ENCODE assay signal across 8 cellular contexts in genomic region chr15:21718779-21719178, GRCh38.
DNase-seq lines count a peak whose midpoint lies in the region; ATAC-seq and TF ChIP-seq lines count a peak whose summit lies in the region.
"Not testable (repeated sequence)": the region's sequence is repeated elsewhere in the genome, so short reads cannot be mapped to it uniquely, and the experiment has no call there.

No MANE protein-coding gene starts in this region.

- not testable (repeated sequence) for H3K27ac ChIP-seq in CD4-positive, alpha-beta T cell (ENCODE audit: low read depth, low read length)

- H3K27ac Mint-ChIP-seq in CD4-positive, alpha-beta T cell; activated CD8-positive, alpha-beta T cell treated with anti-CD3 and anti-CD28 coated beads for 36 hours; naive thymus-derived CD8-positive, alpha-beta T cell: not testable (repeated sequence)

- not testable (repeated sequence) for H3K9me3 ChIP-seq in CD4-positive, alpha-beta T cell (ENCODE audit: control insufficient read depth, low read length)

- not testable (repeated sequence) for H3K27me3 ChIP-seq in CD4-positive, alpha-beta T cell (ENCODE audit: control insufficient read depth, insufficient read depth, low read length)

- H3K9me3 Mint-ChIP-seq in CD4-positive, alpha-beta T cell; activated CD8-positive, alpha-beta T cell treated with anti-CD3 and anti-CD28 coated beads for 36 hours; naive thymus-derived CD8-positive, alpha-beta T cell: not testable (repeated sequence)

- not testable (repeated sequence) for H3K4me3 Mint-ChIP-seq in CD4-positive, alpha-beta T cell; activated CD8-positive, alpha-beta T cell treated with anti-CD3 and anti-CD28 coated beads for 36 hours; naive thymus-derived CD8-positive, alpha-beta T cell

- not testable (repeated sequence) for H3K36me3 Mint-ChIP-seq in CD4-positive, alpha-beta T cell (ENCODE audit: low read depth); activated CD8-positive, alpha-beta T cell treated with anti-CD3 and anti-CD28 coated beads for 36 hours (ENCODE audit: low read depth); naive thymus-derived CD8-positive, alpha-beta T cell

- DNase-seq in CD4-positive, alpha-beta T cell; activated CD8-positive, alpha-beta T cell treated with anti-CD3 and anti-CD28 coated beads for 36 hours; naive thymus-derived CD8-positive, alpha-beta T cell: not testable (repeated sequence)

- CTCF ChIA-PET in CD4-positive, alpha-beta T cell (lab: Charles Lee); activated CD8-positive, alpha-beta T cell treated with anti-CD3 and anti-CD28 coated beads for 36 hours (lab: Charles Lee): not testable (repeated sequence)

- H3K4me1 Mint-ChIP-seq in CD4-positive, alpha-beta T cell (ENCODE audit: low read depth); activated CD8-positive, alpha-beta T cell treated with anti-CD3 and anti-CD28 coated beads for 36 hours (ENCODE audit: low read depth); naive thymus-derived CD8-positive, alpha-beta T cell: not testable (repeated sequence)

- TF ChIP-seq CTCF in CD4-positive, alpha-beta T cell (IDR thresholded peaks at IDR 0.05); activated CD8-positive, alpha-beta T cell treated with anti-CD3 and anti-CD28 coated beads for 36 hours (IDR thresholded peaks at IDR 0.05): not testable (repeated sequence)

- ATAC-seq in CD4-positive, alpha-beta T cell (ENCODE audit: poor library complexity) = peak; percentile 71
- peak; percentile 84 for ATAC-seq in GM18907 (IDR thresholded peaks at IDR 0.05; ENCODE audit: unreplicated experiment)
- peak; percentile 77 for ATAC-seq in GM21360 (IDR thresholded peaks at IDR 0.05; ENCODE audit: unreplicated experiment)
- peak; percentile 77 for ATAC-seq in HG02588 (IDR thresholded peaks at IDR 0.05; ENCODE audit: unreplicated experiment)
- ATAC-seq in HG03025 (IDR thresholded peaks at IDR 0.05; ENCODE audit: low FRiP score, unreplicated experiment) = peak; percentile 70
- peak; percentile 74 for ATAC-seq in HG03378 (IDR thresholded peaks at IDR 0.05; ENCODE audit: unreplicated experiment)
- peak; percentile 78 for ATAC-seq in activated CD8-positive, alpha-beta T cell treated with anti-CD3 and anti-CD28 coated beads for 36 hours
- ATAC-seq in naive thymus-derived CD8-positive, alpha-beta T cell = peak; percentile 66 to 73

- intact Hi-C loops in CD4-positive, alpha-beta T cell (cut with DNase I, micrococcal nuclease); activated CD8-positive, alpha-beta T cell treated with anti-CD3 and anti-CD28 coated beads for 36 hours (cut with micrococcal nuclease): not testable (repeated sequence)

- not testable (repeated sequence) for H3K27me3 Mint-ChIP-seq in CD4-positive, alpha-beta T cell; activated CD8-positive, alpha-beta T cell treated with anti-CD3 and anti-CD28 coated beads for 36 hours; naive thymus-derived CD8-positive, alpha-beta T cell

- POLR2A ChIA-PET in CD4-positive, alpha-beta T cell (lab: Charles Lee); activated CD8-positive, alpha-beta T cell treated with anti-CD3 and anti-CD28 coated beads for 36 hours (lab: Charles Lee); naive thymus-derived CD8-positive, alpha-beta T cell (lab: Charles Lee): not testable (repeated sequence)
